24 cellular contexts compared by ENCODE assay signal in the genomic region with DNA sequence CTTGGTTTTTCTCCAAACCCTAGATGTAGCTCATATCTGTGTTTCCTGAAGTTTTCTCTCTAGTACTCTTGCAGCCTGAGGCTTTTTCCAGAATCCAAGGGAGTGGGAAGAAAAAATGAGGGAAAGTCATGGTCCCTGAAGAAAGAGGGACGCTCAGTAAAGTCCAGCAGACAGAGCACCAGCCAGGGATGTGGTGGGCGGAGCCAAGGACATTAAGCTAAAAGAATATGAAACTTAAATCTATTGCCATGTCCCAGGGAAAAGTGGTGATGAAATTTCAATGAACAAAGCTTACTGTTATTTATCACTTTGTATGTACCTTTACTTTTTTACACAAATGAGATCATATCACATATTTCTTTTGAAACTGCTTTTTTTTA.
"Had no signal": no experiment of that assay in that cellular context is flagged by ENCODE, and none has a peak within 500 bp of the region (broad histone marks: within the 10 kb centered on the region; RNA-seq: fewer than 3 reads in every experiment).

No MANE protein-coding gene starts in this region.

- DNase-seq: activated B cell treated with CpG ODN at 0.5 μM for 24 hours; activated CD4-positive, alpha-beta T cell treated with anti-CD3 and anti-CD28 coated beads, Interleukin-2, amount 10 ng/mL, durations not matched to agents 7 days and 5 days; activated CD8-positive, alpha-beta memory T cell treated with anti-CD3 and anti-CD28 coated beads, Interleukin-2, amount 50 U/mL, for 48 hours; activated CD8-positive, alpha-beta T cell treated with anti-CD3 and anti-CD28 coated beads for 36 hours; activated naive CD4-positive, alpha-beta T cell treated with anti-CD3 and anti-CD28 coated beads, Interleukin-2, amount 50 U/mL, for 16 hours; activated naive CD8-positive, alpha-beta T cell treated with anti-CD3 and anti-CD28 coated beads, Interleukin-2, amount 10 ng/mL, durations not matched to agents 7 days and 5 days; activated T-cell treated with anti-CD3 and anti-CD28 coated beads, Interleukin-2, amount 50 U/mL, for 1 hour; adrenal gland; anterior cingulate cortex; central memory CD4-positive, alpha-beta T cell; KG1; NCI-H1092; NCI-H1417; NCI-H1930; NCI-H2171 treated with DMSO at 0.1 percent for 48 hours; NCI-H226; NCI-H526 treated with DMSO at 0.1 percent for 48 hours; NCI-H82; NK-92 treated with Interleukin-12 subunit alpha and Interleukin-12 subunit beta, amount 100 ng/mL, for 24 hours; OCI-M1; Peyer's patch; Right ventricle myocardium superior had no signal

- H3K9me3 ChIP-seq: adrenal gland, Peyer's patch, SJSA1 had no signal

- H3K4me1 ChIP-seq: adrenal gland, Peyer's patch, SJSA1 had no signal

- H3K27me3 ChIP-seq: adrenal gland, Peyer's patch, SJSA1 had no signal

- H3K36me3 ChIP-seq: adrenal gland, Peyer's patch, SJSA1 had no signal

- H3K4me3 ChIP-seq: adrenal gland, Peyer's patch, SJSA1 had no signal

- H3K27ac ChIP-seq: adrenal gland, Peyer's patch, RWPE1, SJSA1 had no signal
